Comparison of ENCODE assay signal across 18 cellular contexts in genomic region chr1:158146165-158146564, GRCh38. TPM values are rescaled to one million over a fixed set of nuclear protein-coding genes. Genes with fewer than 3 reads are reported as not detected.
DNase-seq lines count a peak whose midpoint lies in the region; ATAC-seq and TF ChIP-seq lines count a peak whose summit lies in the region.
"Had no signal": no experiment of that assay in that cellular context is flagged by ENCODE, and none has a peak within 500 bp of the region (broad histone marks: within the 10 kb centered on the region; RNA-seq: fewer than 3 reads in every experiment).

No MANE protein-coding gene starts in this region.

- no peak overlapping the region for H2AK5ac ChIP-seq in mesenchymal stem cell (ENCODE audit: low read length, severe bottlenecking)

- no peak overlapping the region for H4K8ac ChIP-seq in mesenchymal stem cell (ENCODE audit: low read length)

- no peaks in the 10 kb centered on the region for H3K79me1 ChIP-seq in mesenchymal stem cell (replicated peaks; ENCODE audit: low read length, poor library complexity, severe bottlenecking)

- H3K9me3 ChIP-seq in MG63, result peaks cover 4% of the 10 kb centered on the region; the same call in 1 of the 2 replicates
- H3K9me3 ChIP-seq in mesenchymal stem cell (ENCODE audit: control insufficient read depth, low read length), result no peaks in the 10 kb centered on the region
- H3K9me3 ChIP-seq: transverse colon had no signal

- no peak overlapping the region for H3K4me3 ChIP-seq in MG63
- H3K4me3 ChIP-seq in cardiac fibroblast (replicated peaks in 1 of 2; ENCODE audit: low read depth in 2 of 2, low read length in 2 of 2), result no peak overlapping the region
- no peak overlapping the region for H3K4me3 ChIP-seq in mesenchymal stem cell (ENCODE audit: insufficient read depth in 1 of 2, low read depth in 1 of 2, low read length in 2 of 2)
- H3K4me3 ChIP-seq: dorsolateral prefrontal cortex, GM12878, transverse colon had no signal

- H3K23ac ChIP-seq in mesenchymal stem cell (ENCODE audit: low read length in 2 of 2), result no peak overlapping the region

- no peak overlapping the region for H3K9ac ChIP-seq in mesenchymal stem cell (ENCODE audit: low read length)

- no peak overlapping the region for H3K27ac ChIP-seq in mesenchymal stem cell (ENCODE audit: low read length, poor library complexity, severe bottlenecking)

- DNase-seq in EL (peak; percentile 91), MG63 (peak; percentile 6), cardiac fibroblast (ENCODE audit: low read depth in 2 of 2) (peak; percentile 63 to 91), mesenchymal stem cell (peak; percentile 38), COLO668 (lab: John Stamatoyannopoulos, UW; ENCODE audit: unreplicated experiment) (no peak), cerebellum (ENCODE audit: low spot score) (no peak)
- DNase-seq: activated naive CD8-positive, alpha-beta T cell treated with anti-CD3 and anti-CD28 coated beads for 36 hours; DMS79 treated with DMSO at 0.1 percent for 48 hours; dorsolateral prefrontal cortex; glutamatergic neuron; NCI-H1105 treated with DMSO at 0.1 percent for 48 hours; NCI-H2227 treated with DMSO at 0.1 percent for 48 hours; OCI-M1; transverse colon had no signal

- H3K36me3 ChIP-seq in MG63, result no peaks in the 10 kb centered on the region
- no peaks in the 10 kb centered on the region for H3K36me3 ChIP-seq in mesenchymal stem cell (ENCODE audit: control insufficient read depth in 1 of 2, insufficient read depth in 2 of 2, low read depth in 1 of 2, low read length in 2 of 2)
- H3K36me3 ChIP-seq: transverse colon had no signal

- no peak overlapping the region for H2BK12ac ChIP-seq in mesenchymal stem cell (ENCODE audit: low read length in 2 of 2)

- H3K4me1 ChIP-seq in mesenchymal stem cell (ENCODE audit: control insufficient read depth, insufficient read depth, low read depth, low read length), result peaks cover 8% of the 10 kb centered on the region

- no peak overlapping the region for H3K4ac ChIP-seq in mesenchymal stem cell (ENCODE audit: low read depth in 1 of 2, low read length in 2 of 2)

- ATAC-seq in HG03520 (IDR thresholded peaks at IDR 0.05; ENCODE audit: unreplicated experiment), result no peak
- no peak for ATAC-seq in GM18498 (IDR thresholded peaks at IDR 0.05; ENCODE audit: unreplicated experiment)
- ATAC-seq: GM12878 had no signal

- no peak for TF ChIP-seq CTCF in cardiac fibroblast (IDR thresholded peaks at IDR 0.05; ENCODE audit: low read depth, low read length)

- H3K27me3 ChIP-seq in MG63, result no peaks in the 10 kb centered on the region; the same call in none of the 2 replicates
- H3K27me3 ChIP-seq in mesenchymal stem cell (ENCODE audit: control insufficient read depth in 1 of 2, insufficient read depth in 1 of 2, low read length in 2 of 2), result no peaks in the 10 kb centered on the region
- H3K27me3 ChIP-seq: dorsolateral prefrontal cortex, transverse colon had no signal

- H3K14ac ChIP-seq in mesenchymal stem cell (ENCODE audit: low read length in 2 of 2), result no peak overlapping the region

- no peak overlapping the region for H2AFZ ChIP-seq in mesenchymal stem cell (ENCODE audit: low read depth, low read length)

- no peak overlapping the region for H3K18ac ChIP-seq in mesenchymal stem cell (ENCODE audit: low read depth in 1 of 2, low read length in 2 of 2)

- no peak overlapping the region for H2BK5ac ChIP-seq in mesenchymal stem cell (ENCODE audit: low read depth, low read length, poor library complexity, severe bottlenecking)

- no peak overlapping the region for H2BK120ac ChIP-seq in mesenchymal stem cell (ENCODE audit: low read depth, low read length)

- no peak overlapping the region for H4K91ac ChIP-seq in mesenchymal stem cell (ENCODE audit: low read length)

- no peak overlapping the region for H3K4me2 ChIP-seq in mesenchymal stem cell (ENCODE audit: low read length, poor library complexity, severe bottlenecking)

- H2BK15ac ChIP-seq in mesenchymal stem cell (ENCODE audit: low read depth, poor library complexity, severe bottlenecking), result no peak overlapping the region

- WGBS in mesenchymal stem cell, result 62% methylated on average over 6 of the region's 6 CpGs

RNA-seq across cellular contexts. Expression of gene CD1D, which starts 34.5 kb away (rescaled TPM):
- not detected in 2 replicates for total RNA-seq in MG63 (2014; rRNA removed; shearing (Covaris generic); ENCODE audit: low replicate concordance)
- polyA plus RNA-seq in mesenchymal stem cell (2013, experiment 1 of 2), result 5.1 TPM
- 5.2 TPM for polyA plus RNA-seq in mesenchymal stem cell (2013, experiment 2 of 2)
- total RNA-seq in cerebellum, result 0.09 TPM
- total RNA-seq: activated naive CD8-positive, alpha-beta T cell treated with anti-CD3 and anti-CD28 coated beads for 36 hours; progenitor cell of endocrine pancreas had no signal

Comparison
In these comparisons a context has a peak if more than half of its experiments do, and no peak if none do; other contexts are left out.
1. DNase-seq: peak in EL (single experiment), MG63 (single experiment), cardiac fibroblast (2 of 2) and mesenchymal stem cell (single experiment); none in COLO668 (single experiment) and cerebellum (single experiment).